Comparison of ENCODE assay signal across 8 cellular contexts in the genomic region with DNA sequence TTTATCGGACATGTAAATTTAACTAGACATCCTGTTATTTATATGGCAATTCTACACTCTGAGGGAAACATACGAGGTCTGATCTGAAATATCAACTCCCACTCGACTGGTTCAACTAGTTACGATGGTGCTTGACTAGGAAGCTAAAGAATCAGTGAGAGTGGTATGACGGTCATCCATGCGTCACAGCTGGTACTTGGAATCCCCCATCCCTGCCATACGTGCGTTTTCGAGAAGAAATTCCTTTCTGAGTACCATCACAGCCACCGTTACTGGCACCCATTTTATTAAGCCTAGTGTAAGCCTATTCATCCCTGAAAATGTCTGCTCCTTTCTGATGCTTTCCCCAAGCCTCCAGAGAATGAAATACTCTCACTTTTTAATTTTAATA. TPM values are rescaled to one million over a fixed set of nuclear protein-coding genes. Genes with fewer than 3 reads are reported as not detected.
A peak's percentile ranks its signal among the peaks of the same experiment; 100 is the strongest.
DNase-seq lines count a peak whose midpoint lies in the region; ATAC-seq and TF ChIP-seq lines count a peak whose summit lies in the region.

No MANE protein-coding gene starts in this region.

- peaks cover 0 to 3% of the 10 kb centered on the region in 2 donors for H3K36me3 ChIP-seq in ascending aorta

- H3K4me3 Mint-ChIP-seq in immature natural killer cell: peak overlapping the region; percentile 84 to 92 (median 89)

- H3K9me3 Mint-ChIP-seq in immature natural killer cell: no peaks in the 10 kb centered on the region

- no peaks in the 10 kb centered on the region for H3K36me3 Mint-ChIP-seq in immature natural killer cell

- no peaks in the 10 kb centered on the region for H3K9me3 ChIP-seq in ascending aorta

- no peaks in the 10 kb centered on the region for H3K27me3 ChIP-seq in ascending aorta

- peak in 5 of 6 experiments; percentile 8 to 59 (median 47) for DNase-seq in stimulated activated naive CD4-positive, alpha-beta T cell (lab: John Stamatoyannopoulos, UW)
- no peak for DNase-seq in stimulated activated naive CD4-positive, alpha-beta T cell treated with Interleukin-2 at 50 U/mL for 16 hours (lab: John Stamatoyannopoulos, UW)
- DNase-seq in RKO (ENCODE audit: low spot score) (peak; percentile 68), ascending aorta (ENCODE audit: low spot score in 2 of 2) (peak in 1 of 2 donors; percentile 69), immature natural killer cell (peak; percentile 58 to 64 (median 61))
- DNase-seq in stimulated activated CD4-positive, alpha-beta T cell treated with anti-CD3 and anti-CD28 coated beads, Interleukin-4, amount 100 ng/mL, for 24 hours: peak; percentile 34

- peaks cover 11 to 17% (median 15%) of the 10 kb centered on the region in 3 donors for H3K27me3 Mint-ChIP-seq in immature natural killer cell (ENCODE audit: low read depth in 3 of 3)

- no peaks in the 10 kb centered on the region for H3K4me1 ChIP-seq in ascending aorta

- H3K27ac ChIP-seq in ascending aorta: peak overlapping the region; percentile 15 to 19

- peak overlapping the region; percentile 31 to 54 for H3K4me3 ChIP-seq in ascending aorta

- peaks cover 10 to 14% of the 10 kb centered on the region in 2 donors for H3K4me1 Mint-ChIP-seq in immature natural killer cell

- intact Hi-C loops in ascending aorta (cut with DNase I): loop anchor here (10.0 kb wide), 1 partner anchor 339 kb away; no protein-coding TSS in a partner anchor

- ATAC-seq in HG03108 (IDR thresholded peaks at IDR 0.05; ENCODE audit: unreplicated experiment) (no peak), HG03521 (IDR thresholded peaks at IDR 0.05; ENCODE audit: unreplicated experiment) (no peak)

- peak overlapping the region; percentile 84 to 96 (median 92) for H3K27ac Mint-ChIP-seq in immature natural killer cell

- TF ChIP-seq CTCF in ascending aorta (IDR thresholded peaks at IDR 0.05): no peak

RNA-seq across cellular contexts. Expression of a gene that starts 0.7 kb away (rescaled TPM):
- total RNA-seq in ascending aorta: 54.6 TPM
- 1 to 10 TPM; 2.4 to 3.9 (median 3.3) TPM for polyA plus RNA-seq in immature natural killer cell

RNA-seq across cellular contexts. Expression of a gene that starts 20.6 kb away (rescaled TPM):
- total RNA-seq in ascending aorta: not detected
- polyA plus RNA-seq in immature natural killer cell: not detected

RNA-seq across cellular contexts. Expression of a gene that starts 48.2 kb away (rescaled TPM):
- 0.85 TPM for total RNA-seq in ascending aorta
- polyA plus RNA-seq in immature natural killer cell: not detected
